In the genomic region with DNA sequence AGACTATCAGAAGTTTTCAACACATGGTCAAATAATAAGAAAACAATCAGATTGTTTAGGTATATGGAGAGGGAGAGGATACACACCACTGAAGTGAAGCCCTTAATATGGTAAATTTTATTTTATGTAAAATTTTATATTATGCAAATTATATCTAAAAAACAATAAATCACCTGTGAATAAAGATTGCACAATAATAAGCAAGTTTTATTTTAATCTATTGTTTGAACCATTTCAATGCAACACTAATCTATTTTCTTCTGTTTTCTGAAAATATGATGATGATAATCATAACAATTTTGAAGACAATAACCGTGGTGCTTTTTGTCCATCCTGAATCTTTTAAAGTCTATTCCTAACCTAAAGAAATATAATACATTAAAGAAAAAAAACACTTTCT, we compare ENCODE assay signal across 27 cellular contexts.
"Had no signal": no experiment of that assay in that cellular context is flagged by ENCODE, and none has a peak within 500 bp of the region (broad histone marks: within the 10 kb centered on the region; RNA-seq: fewer than 3 reads in every experiment).

No MANE protein-coding gene starts in this region.

- H3K36me3 ChIP-seq: stomach, suprapubic skin, thoracic aorta, thyroid gland, tibial artery, tibial nerve, transverse colon, upper lobe of left lung, upper lobe of right lung, uterus, vagina had no signal

- DNase-seq: stimulated activated CD4-positive, alpha-beta T cell treated with anti-CD3 and anti-CD28 coated beads, Interleukin-2, amount 100 ng/mL, for 48 hours; stimulated activated CD4-positive, alpha-beta T cell treated with anti-CD3 and anti-CD28 coated beads, Interleukin-4, amount 100 ng/mL, for 1 hour; stimulated activated CD4-positive, alpha-beta T cell treated with anti-CD3 and anti-CD28 coated beads, Interleukin-4, amount 100 ng/mL, for 24 hours; stimulated activated CD4-positive, alpha-beta T cell treated with anti-CD3 and anti-CD28 coated beads, Interleukin-4, amount 100 ng/mL, for 4 hours; stimulated activated CD8-positive, alpha-beta memory T cell treated with anti-CD3 and anti-CD28 coated beads, Interleukin-4, amount 100 ng/mL, for 48 hours; stimulated activated naive B cell treated with anti-CD40 and anti-IgM and Interleukin-4, amounts not matched to agents 10 μg/mL and 1 μg/mL and 100 μg/mL, for 72 hours; stimulated activated naive CD4-positive, alpha-beta T cell; stimulated activated naive CD4-positive, alpha-beta T cell treated with Interleukin-2 at 50 U/mL for 16 hours; stimulated activated naive CD8-positive, alpha-beta T cell treated with anti-CD3 and anti-CD28 coated beads, Interleukin-15, amount 100 ng/mL, for 72 hours; stimulated activated naive CD8-positive, alpha-beta T cell treated with anti-CD3 and anti-CD28 coated beads, Interleukin-15, Interleukin-2, amounts not matched to agents 100 U/mL and 50 U/mL, for 24 hours; stomach; substantia nigra; testis; thyroid gland; tibial artery; transverse colon; trophoblast cell; upper lobe of left lung; upper lobe of right lung; uterus had no signal

- ATAC-seq: stimulated activated effector memory CD8-positive, alpha-beta T cell treated with anti-CD3 and anti-CD28 coated beads, Interleukin-12 subunit alpha, Interleukin-12 subunit beta, amount 100 ng/mL, for 72 hours; stimulated activated memory B cell treated with anti-CD40 and anti-IgM and Interleukin-4, amounts not matched to agents 10 μg/mL and 1 μg/mL and 100 μg/mL, for 72 hours; stimulated activated naive B cell treated with anti-CD40 and anti-IgM and Interleukin-4, amounts not matched to agents 10 μg/mL and 1 μg/mL and 100 μg/mL, for 72 hours; stimulated activated naive CD8-positive, alpha-beta T cell treated with anti-CD3 and anti-CD28 coated beads, Interleukin-15, amount 100 ng/mL, for 72 hours; stimulated activated naive CD8-positive, alpha-beta T cell treated with anti-CD3 and anti-CD28 coated beads, Interleukin-15, Interleukin-2, amounts not matched to agents 100 U/mL and 50 U/mL, for 24 hours; upper lobe of right lung had no signal

- H3K27me3 ChIP-seq: stomach, suprapubic skin, testis, thyroid gland, tibial artery, tibial nerve, transverse colon, upper lobe of left lung, upper lobe of right lung, uterus, vagina had no signal

- H3K27ac ChIP-seq: stomach, suprapubic skin, testis, thoracic aorta, thyroid gland, tibial artery, tibial nerve, transverse colon, upper lobe of left lung, upper lobe of right lung, uterus, vagina had no signal

- H3K4me1 ChIP-seq: stomach, suprapubic skin, testis, thyroid gland, tibial artery, tibial nerve, transverse colon, upper lobe of left lung, upper lobe of right lung, uterus had no signal

- H3K4me3 ChIP-seq: stomach, suprapubic skin, testis, thoracic aorta, thyroid gland, tibial artery, tibial nerve, transverse colon, upper lobe of left lung, upper lobe of right lung, uterus, vagina had no signal

- FAIRE-seq: urothelium cell line had no signal

- H3K9me3 ChIP-seq: stomach, suprapubic skin, testis, thoracic aorta, thyroid gland, tibial artery, tibial nerve, transverse colon, upper lobe of left lung, upper lobe of right lung, uterus had no signal
